In the genomic region with DNA sequence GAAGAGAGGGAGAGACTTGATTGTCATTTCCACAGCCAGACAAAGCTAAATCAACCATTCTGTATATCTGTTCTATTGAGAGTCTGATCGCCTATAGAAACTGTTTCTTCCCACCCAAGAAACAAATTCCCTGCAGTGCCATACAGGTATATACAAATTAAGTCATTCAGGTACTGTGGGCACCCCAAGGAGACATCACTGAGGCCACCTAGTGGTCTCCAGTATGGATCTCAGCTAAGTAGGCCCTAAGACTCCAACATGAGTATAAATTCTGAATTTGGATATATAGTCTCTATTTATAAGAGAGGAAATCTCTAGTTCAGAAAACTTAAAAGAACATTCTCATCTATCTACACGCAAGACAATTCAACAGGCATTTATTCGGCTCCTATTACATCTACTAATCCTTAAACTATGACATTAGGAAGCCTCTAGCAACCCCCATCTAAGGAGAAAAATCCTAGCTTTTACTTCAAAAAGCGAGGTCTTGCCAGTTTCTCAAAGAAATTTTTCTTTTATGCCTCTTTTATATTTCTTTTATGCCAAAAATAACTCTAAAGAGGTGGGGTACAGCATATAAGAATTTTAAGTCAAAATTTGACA, we compare ENCODE assay signal across 8 cellular contexts.
DNase-seq lines count a peak whose midpoint lies in the region; ATAC-seq and TF ChIP-seq lines count a peak whose summit lies in the region.

No MANE protein-coding gene starts in this region.

- H3K9me3 ChIP-seq in left lung: no peaks in the 10 kb centered on the region
- no peaks in the 10 kb centered on the region for H3K9me3 ChIP-seq in uterus

- no peaks in the 10 kb centered on the region for H3K9me3 Mint-ChIP-seq in natural killer cell
- H3K9me3 Mint-ChIP-seq in natural killer cell treated with Interleukin-12 subunit alpha and Interleukin-12 subunit beta and Interleukin-15 and Interleukin-18, amount 100 ng/mL, for 72 hours: no peaks in the 10 kb centered on the region

- H3K4me3 Mint-ChIP-seq in natural killer cell: no peak overlapping the region
- H3K4me3 Mint-ChIP-seq in natural killer cell treated with Interleukin-12 subunit alpha and Interleukin-12 subunit beta and Interleukin-15 and Interleukin-18, amount 100 ng/mL, for 72 hours: no peak overlapping the region

- H3K27me3 Mint-ChIP-seq in natural killer cell (ENCODE audit: low read depth in 2 of 2): no peaks in the 10 kb centered on the region
- no peaks in the 10 kb centered on the region for H3K27me3 Mint-ChIP-seq in natural killer cell treated with Interleukin-12 subunit alpha and Interleukin-12 subunit beta and Interleukin-15 and Interleukin-18, amount 100 ng/mL, for 72 hours

- H3K4me1 Mint-ChIP-seq in natural killer cell: peaks cover 24 to 40% of the 10 kb centered on the region in 2 donors
- peaks cover 23 to 29% of the 10 kb centered on the region in 2 donors for H3K4me1 Mint-ChIP-seq in natural killer cell treated with Interleukin-12 subunit alpha and Interleukin-12 subunit beta and Interleukin-15 and Interleukin-18, amount 100 ng/mL, for 72 hours (ENCODE audit: low read depth in 2 of 2)

- peaks cover 0 to 51% of the 10 kb centered on the region in 2 donors for H3K36me3 ChIP-seq in left lung
- no peaks in the 10 kb centered on the region for H3K36me3 ChIP-seq in uterus

- H3K4me1 ChIP-seq in left lung: peaks cover 0 to 44% of the 10 kb centered on the region in 2 donors
- no peaks in the 10 kb centered on the region for H3K4me1 ChIP-seq in uterus

- H3K27me3 ChIP-seq in left lung (no peaks in the 10 kb centered on the region), uterus (no peaks in the 10 kb centered on the region)

- H3K27ac ChIP-seq in left lung (no peak overlapping the region), uterus (peak overlapping the region; percentile 57 to 85)

- ATAC-seq in natural killer cell (peak in 2 of 3 donors; percentile 58 to 64), left lung (peak; percentile 51), HG02678 (IDR thresholded peaks at IDR 0.05; ENCODE audit: unreplicated experiment) (no peak), HG02852 (IDR thresholded peaks at IDR 0.05; ENCODE audit: unreplicated experiment) (no peak)
- no peak for ATAC-seq in natural killer cell treated with Interleukin-12 subunit alpha and Interleukin-12 subunit beta and Interleukin-15 and Interleukin-18, amount 100 ng/mL, for 72 hours

- H3K36me3 Mint-ChIP-seq in natural killer cell: peaks cover 13% of the 10 kb centered on the region
- H3K36me3 Mint-ChIP-seq in natural killer cell treated with Interleukin-12 subunit alpha and Interleukin-12 subunit beta and Interleukin-15 and Interleukin-18, amount 100 ng/mL, for 72 hours: peaks cover 5% of the 10 kb centered on the region

- in situ Hi-C loops in astrocyte of the cerebellum (cut with HindIII; ENCODE audit: low sequenced_read_pairs): loop anchor here (10.0 kb wide), 1 partner anchor 105 kb away; no protein-coding TSS in a partner anchor

- DNase-seq in natural killer cell (no peak), NCI-H2171 (lab: John Stamatoyannopoulos, UW) (peak; percentile 10), astrocyte of the cerebellum (ENCODE audit: low read depth) (no peak), left lung (no peak), uterus (no peak)
- no peak for DNase-seq in natural killer cell treated with Interleukin-12 subunit alpha and Interleukin-12 subunit beta and Interleukin-15 and Interleukin-18, amount 100 ng/mL, for 72 hours (ENCODE audit: low spot score)

- intact Hi-C loops in natural killer cell (cut with micrococcal nuclease): no loop called here
- intact Hi-C loops in left lung (cut with DNase I): no loop called here
- intact Hi-C loops in uterus (cut with DNase I; ENCODE audit: low total_unique reads): no loop called here

- TF ChIP-seq CTCF in natural killer cell (IDR thresholded peaks at IDR 0.05): peak; percentile 57
- TF ChIP-seq CTCF in astrocyte of the cerebellum (IDR thresholded peaks at IDR 0.05; ENCODE audit: low read depth, low read length, missing control alignments): peak; percentile 77
- peak; percentile 59 to 70 for TF ChIP-seq CTCF in left lung (IDR thresholded peaks at IDR 0.05)
- peak; percentile 47 to 62 (median 52) for TF ChIP-seq CTCF in uterus (IDR thresholded peaks at IDR 0.05)

- no peak overlapping the region for H3K4me3 ChIP-seq in astrocyte of the cerebellum (ENCODE audit: low read depth, low read length)
- no peak overlapping the region for H3K4me3 ChIP-seq in left lung
- no peak overlapping the region for H3K4me3 ChIP-seq in uterus

- no peak for TF ChIP-seq POLR2A in uterus (IDR thresholded peaks at IDR 0.05)

- no peak overlapping the region for H3K27ac Mint-ChIP-seq in natural killer cell
- H3K27ac Mint-ChIP-seq in natural killer cell treated with Interleukin-12 subunit alpha and Interleukin-12 subunit beta and Interleukin-15 and Interleukin-18, amount 100 ng/mL, for 72 hours: no peak overlapping the region

Comparison
In these comparisons a context has a peak if more than half of its experiments do, and no peak if none do; other contexts are left out.
1. ATAC-seq: peak in natural killer cell (2 of 3) and left lung (single experiment); none in natural killer cell treated with Interleukin-12 subunit alpha and Interleukin-12 subunit beta and Interleukin-15 and Interleukin-18, amount 100 ng/mL, for 72 hours (0 of 2), HG02678 (single experiment) and HG02852 (single experiment).
2. H3K27ac ChIP-seq: peak in uterus (2 of 2); none in left lung (0 of 2).
3. Peak in every context shown above with its lines, with median percentiles within 50 percentile points of each other: CTCF ChIP-seq.